Comparison of ENCODE assay signal across 2 cellular contexts in genomic region chr5:43201442-43201841, GRCh38. TPM values are rescaled to one million over a fixed set of nuclear protein-coding genes. Genes with fewer than 3 reads are reported as not detected.
"Had no signal": no experiment of that assay in that cellular context is flagged by ENCODE, and none has a peak within 500 bp of the region (broad histone marks: within the 10 kb centered on the region; RNA-seq: fewer than 3 reads in every experiment).

No MANE protein-coding gene starts in this region.

RNA-seq across cellular contexts. Expression of gene NIM1K, which starts 9.4 kb away (rescaled TPM):
- total RNA-seq: NCI-H460, Peyer's patch had no signal
